ENCODE assay signal across 8 cellular contexts in genomic region chr1:239951518-239952130, GRCh38.
DNase-seq lines count a peak whose midpoint lies in the region; ATAC-seq and TF ChIP-seq lines count a peak whose summit lies in the region.
"Had no signal": no experiment of that assay in that cellular context is flagged by ENCODE, and none has a peak within 500 bp of the region (broad histone marks: within the 10 kb centered on the region; RNA-seq: fewer than 3 reads in every experiment).

No MANE protein-coding gene starts in this region.

- TF ChIP-seq CTCF in GM10266 (IDR thresholded peaks at IDR 0.05; ENCODE audit: control insufficient read depth, insufficient read depth, low read depth, missing control alignments) = peak; percentile 76

- no peaks in the 10 kb centered on the region for H3K4me1 Mint-ChIP-seq in stimulated activated naive CD8-positive, alpha-beta T cell treated with anti-CD3 and anti-CD28 coated beads, Interleukin-15, amount 100 ng/mL, for 72 hours
- H3K4me1 Mint-ChIP-seq: central memory CD8-positive, alpha-beta T cell had no signal

- DNase-seq in GM10266 (ENCODE audit: extremely low spot score) (peak; percentile 61), NCI-H1930 (lab: John Stamatoyannopoulos, UW) (peak; percentile 41 to 67), UCSD-AML1 (lab: John Stamatoyannopoulos, UW; ENCODE audit: unreplicated experiment) (peak; percentile 18), ecto neural progenitor cell (ENCODE audit: low spot score) (peak; percentile 63), lung microvascular endothelial cell (ENCODE audit: low read depth in 2 of 2) (peak; percentile 72 to 77)
- DNase-seq in stimulated activated naive CD8-positive, alpha-beta T cell treated with anti-CD3 and anti-CD28 coated beads, Interleukin-15, amount 100 ng/mL, for 72 hours = peak; percentile 36 to 37

- no peaks in the 10 kb centered on the region for H3K9me3 Mint-ChIP-seq in stimulated activated naive CD8-positive, alpha-beta T cell treated with anti-CD3 and anti-CD28 coated beads, Interleukin-15, amount 100 ng/mL, for 72 hours
- H3K9me3 Mint-ChIP-seq: central memory CD8-positive, alpha-beta T cell had no signal

- peaks cover 16% of the 10 kb centered on the region for H3K27me3 Mint-ChIP-seq in stimulated activated naive CD8-positive, alpha-beta T cell treated with anti-CD3 and anti-CD28 coated beads, Interleukin-15, amount 100 ng/mL, for 72 hours

- H3K4me3 Mint-ChIP-seq in stimulated activated naive CD8-positive, alpha-beta T cell treated with anti-CD3 and anti-CD28 coated beads, Interleukin-15, amount 100 ng/mL, for 72 hours = no peak overlapping the region
- H3K4me3 Mint-ChIP-seq: central memory CD8-positive, alpha-beta T cell had no signal

- H3K27ac Mint-ChIP-seq in stimulated activated naive CD8-positive, alpha-beta T cell treated with anti-CD3 and anti-CD28 coated beads, Interleukin-15, amount 100 ng/mL, for 72 hours = no peak overlapping the region

- ATAC-seq in HG02678 (IDR thresholded peaks at IDR 0.05; ENCODE audit: unreplicated experiment) = peak; percentile 67
- ATAC-seq in stimulated activated naive CD8-positive, alpha-beta T cell treated with anti-CD3 and anti-CD28 coated beads, Interleukin-15, amount 100 ng/mL, for 72 hours = no peak

Comparison
In these comparisons a context has a peak if more than half of its experiments do, and no peak if none do; other contexts are left out.
1. DNase-seq: peak in every context shown above with its lines; median percentile 74 in lung microvascular endothelial cell; 63 in ecto neural progenitor cell; 61 in GM10266; 54 in NCI-H1930; 36 in stimulated activated naive CD8-positive, alpha-beta T cell treated with anti-CD3 and anti-CD28 coated beads, Interleukin-15, amount 100 ng/mL, for 72 hours; 18 in UCSD-AML1.